In the genomic region with DNA sequence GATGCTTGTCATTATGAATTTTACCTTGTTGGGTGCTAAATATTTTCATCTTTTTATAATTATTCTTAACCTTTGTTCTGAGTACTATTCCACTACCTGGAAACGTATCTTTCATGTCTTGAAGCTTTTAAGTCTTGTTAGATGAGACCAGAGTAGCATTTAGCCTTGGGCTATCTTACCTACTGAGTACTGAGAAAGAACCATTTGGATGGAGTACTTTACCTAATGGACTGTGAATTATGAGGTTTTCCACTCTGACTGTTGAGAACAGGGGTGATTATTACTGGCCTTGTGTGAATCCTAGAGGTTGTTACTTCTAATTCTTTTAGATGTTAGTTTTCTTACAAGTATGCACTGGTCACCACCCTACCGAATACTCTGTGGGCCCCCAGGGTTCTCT, we compare ENCODE assay signal across 1 cellular context.
TF ChIP-seq lines count a peak whose summit lies in the region.

No MANE protein-coding gene starts in this region.

TF ChIP-seq in WTC11, 78 proteins besides CTCF, POLR2A, EP300 and RAD21 (continued from another document):
- no peak for TF ChIP-seq PRDM15 (CRISPR knock-in tag; IDR thresholded peaks at IDR 0.05)
